12 cellular contexts compared by ENCODE assay signal in genomic region chr22:21074092-21074715, GRCh38. TPM values are rescaled to one million over a fixed set of nuclear protein-coding genes. Genes with fewer than 3 reads are reported as not detected.
DNase-seq lines count a peak whose midpoint lies in the region; ATAC-seq and TF ChIP-seq lines count a peak whose summit lies in the region.
"Had no signal": no experiment of that assay in that cellular context is flagged by ENCODE, and none has a peak within 500 bp of the region (broad histone marks: within the 10 kb centered on the region; RNA-seq: fewer than 3 reads in every experiment).

No MANE protein-coding gene starts in this region.

- H2AFZ ChIP-seq in mammary epithelial cell (ENCODE audit: low read depth, low read length): peak overlapping the region; percentile 23

- H3K9ac ChIP-seq in mammary epithelial cell (ENCODE audit: insufficient read depth, low read length): no peak overlapping the region

- no peak overlapping the region for H3K27ac ChIP-seq in mammary epithelial cell (ENCODE audit: insufficient read depth, low read depth, low read length)

- TF ChIP-seq CTCF in mammary epithelial cell (conservative IDR thresholded peaks at IDR 0.05 in 1 of 2, IDR thresholded peaks at IDR 0.05 in 1 of 2; ENCODE audit: extremely low read depth in 1 of 2, insufficient read depth in 1 of 2, low read depth in 1 of 2, low read length in 2 of 2): no peak

- no peaks in the 10 kb centered on the region for H4K20me1 ChIP-seq in mammary epithelial cell (ENCODE audit: insufficient read depth, low read length)

- no peaks in the 10 kb centered on the region for H3K4me1 Mint-ChIP-seq in activated T-cell treated with anti-CD3 and anti-CD28 coated beads, Interleukin-2, amount 50 U/mL, for 72 hours (ENCODE audit: low read depth)
- H3K4me1 Mint-ChIP-seq: stimulated activated naive B cell treated with anti-CD40 and anti-IgM and Interleukin-4, amounts not matched to agents 10 μg/mL and 1 μg/mL and 100 μg/mL, for 72 hours had no signal

- DNase-seq in ELR (ENCODE audit: low read depth) (peak; percentile 95), NOMO-1 (lab: John Stamatoyannopoulos, UW; ENCODE audit: unreplicated experiment in 2 of 2) (peak; percentile 25 to 50), mammary epithelial cell (peak; percentile 77), lung microvascular endothelial cell (ENCODE audit: low read depth in 2 of 2) (peak; percentile 19 to 41), globus pallidus (ENCODE audit: low spot score) (no peak)
- DNase-seq in stimulated activated naive CD4-positive, alpha-beta T cell (lab: John Stamatoyannopoulos, UW): no peak
- DNase-seq in activated T-cell treated with anti-CD3 and anti-CD28 coated beads, Interleukin-2, amount 50 U/mL, for 72 hours: no peak
- DNase-seq: NCI-H69; small intestine; stimulated activated naive B cell treated with anti-CD40 and anti-IgM and Interleukin-4, amounts not matched to agents 10 μg/mL and 1 μg/mL and 100 μg/mL, for 72 hours had no signal

- no peaks in the 10 kb centered on the region for H3K27me3 ChIP-seq in mammary epithelial cell (ENCODE audit: insufficient read depth, low read length)

- no peak overlapping the region for H3K27ac Mint-ChIP-seq in activated T-cell treated with anti-CD3 and anti-CD28 coated beads, Interleukin-2, amount 50 U/mL, for 72 hours
- H3K27ac Mint-ChIP-seq: stimulated activated naive B cell treated with anti-CD40 and anti-IgM and Interleukin-4, amounts not matched to agents 10 μg/mL and 1 μg/mL and 100 μg/mL, for 72 hours had no signal

- no peaks in the 10 kb centered on the region for H3K79me2 ChIP-seq in mammary epithelial cell (ENCODE audit: insufficient read depth, low read length)

- no TSS peak for BruUV-seq in mammary epithelial cell (replicated peaks; lab: Mats Ljungman, UMichigan)

- no peak overlapping the region for H3K4me3 ChIP-seq in mammary epithelial cell (replicated peaks in 1 of 3; ENCODE audit: insufficient read depth in 1 of 3, low read depth in 2 of 3, low read length in 3 of 3)

- H3K36me3 Mint-ChIP-seq in activated T-cell treated with anti-CD3 and anti-CD28 coated beads, Interleukin-2, amount 50 U/mL, for 72 hours (ENCODE audit: insufficient read depth in 2 of 2): no peaks in the 10 kb centered on the region
- H3K36me3 Mint-ChIP-seq: stimulated activated naive B cell treated with anti-CD40 and anti-IgM and Interleukin-4, amounts not matched to agents 10 μg/mL and 1 μg/mL and 100 μg/mL, for 72 hours had no signal

- 39% methylated on average over 7 of the region's 8 CpGs for WGBS in mammary epithelial cell (ENCODE audit: low coverage, missing lambda C conversion rate)

- peaks cover 18% of the 10 kb centered on the region for H3K4me1 ChIP-seq in mammary epithelial cell (ENCODE audit: insufficient read depth, low read length)

- dilution Hi-C loops in mammary epithelial cell (cut with HindIII; ENCODE audit: low sequenced_read_pairs): no loop called here

- no peaks in the 10 kb centered on the region for H3K9me3 Mint-ChIP-seq in activated T-cell treated with anti-CD3 and anti-CD28 coated beads, Interleukin-2, amount 50 U/mL, for 72 hours
- H3K9me3 Mint-ChIP-seq: stimulated activated naive B cell treated with anti-CD40 and anti-IgM and Interleukin-4, amounts not matched to agents 10 μg/mL and 1 μg/mL and 100 μg/mL, for 72 hours had no signal

- H3K27me3 Mint-ChIP-seq in activated T-cell treated with anti-CD3 and anti-CD28 coated beads, Interleukin-2, amount 50 U/mL, for 72 hours (ENCODE audit: low read depth): no peaks in the 10 kb centered on the region

- peak overlapping the region; percentile 34 for H3K4me2 ChIP-seq in mammary epithelial cell (ENCODE audit: insufficient read depth, low read depth, low read length)

- no peaks in the 10 kb centered on the region for H3K36me3 ChIP-seq in mammary epithelial cell (ENCODE audit: insufficient read depth, low read length)

- ATAC-seq in activated T-cell treated with anti-CD3 and anti-CD28 coated beads, Interleukin-2, amount 50 U/mL, for 72 hours (replicated peaks in 1 of 2): no peak
- ATAC-seq in GM21529 (IDR thresholded peaks at IDR 0.05; ENCODE audit: unreplicated experiment): no peak
- ATAC-seq: activated CD4-positive, CD25-positive, alpha-beta regulatory T cell treated with anti-CD3 and anti-CD28 coated beads, Interleukin-2, amount 50 U/mL, for 24 hours had no signal

- in situ Hi-C loops in mammary epithelial cell (cut with MboI; ENCODE audit: low sequenced_read_pairs in 2 of 2): no loop called here

- H3K9me3 ChIP-seq in mammary epithelial cell (replicated peaks; ENCODE audit: insufficient read depth, low read length): no peaks in the 10 kb centered on the region

- intact Hi-C loops in mammary epithelial cell (cut with micrococcal nuclease): loop anchor here (10.0 kb wide), 1 partner anchor 49 kb away; no protein-coding TSS in a partner anchor

- CTCF ChIA-PET in mammary epithelial cell (lab: Charles Lee; ENCODE audit: low non-redundant PET): interaction anchor here (0.7 kb wide), 1 partner anchor 72 kb away, joined by 3 read pairs; the partner anchor contains the start of gene THAP7

- no peak overlapping the region for H3K4me3 Mint-ChIP-seq in activated T-cell treated with anti-CD3 and anti-CD28 coated beads, Interleukin-2, amount 50 U/mL, for 72 hours
- H3K4me3 Mint-ChIP-seq: stimulated activated naive B cell treated with anti-CD40 and anti-IgM and Interleukin-4, amounts not matched to agents 10 μg/mL and 1 μg/mL and 100 μg/mL, for 72 hours had no signal

RNA-seq across cellular contexts. Expression of gene LRRC74B, which starts 28.5 kb away (rescaled TPM):
- not detected for total RNA-seq in mammary epithelial cell
- polyA plus RNA-seq in mammary epithelial cell: not detected
- polyA minus RNA-seq in mammary epithelial cell: not detected
- not detected in 2 replicates for total RNA-seq in lung microvascular endothelial cell
- not detected for total RNA-seq in activated T-cell treated with anti-CD3 and anti-CD28 coated beads, Interleukin-2, amount 50 U/mL, for 72 hours

RNA-seq across cellular contexts. Expression of gene SLC7A4, which starts 41.8 kb away (rescaled TPM):
- total RNA-seq in mammary epithelial cell: 1 to 10 TPM in 1 of 2 donors, not detected in 1; 1.7 TPM
- polyA plus RNA-seq in mammary epithelial cell: 0.07 TPM
- polyA minus RNA-seq in mammary epithelial cell: not detected
- total RNA-seq in lung microvascular endothelial cell: not detected in 2 replicates
- total RNA-seq in activated T-cell treated with anti-CD3 and anti-CD28 coated beads, Interleukin-2, amount 50 U/mL, for 72 hours: not detected

RNA-seq across cellular contexts. Expression of gene P2RX6, which starts 59.2 kb away (rescaled TPM):
- total RNA-seq in mammary epithelial cell: 1 to 10 TPM; 2.9 to 4.3 TPM
- 1.6 TPM for polyA plus RNA-seq in mammary epithelial cell
- polyA minus RNA-seq in mammary epithelial cell: not detected
- not detected in 2 replicates for total RNA-seq in lung microvascular endothelial cell
- total RNA-seq in activated T-cell treated with anti-CD3 and anti-CD28 coated beads, Interleukin-2, amount 50 U/mL, for 72 hours: under 1 TPM; 0.29 to 0.30 TPM

Comparison
In these comparisons a context has a peak if more than half of its experiments do, and no peak if none do; other contexts are left out.
1. DNase-seq: peak in ELR (single experiment), NOMO-1 (2 of 2), mammary epithelial cell (single experiment) and lung microvascular endothelial cell (2 of 2); none in stimulated activated naive CD4-positive, alpha-beta T cell (0 of 6), globus pallidus (single experiment) and activated T-cell treated with anti-CD3 and anti-CD28 coated beads, Interleukin-2, amount 50 U/mL, for 72 hours (0 of 2).